1 cellular context compared by ENCODE assay signal in the genomic region with DNA sequence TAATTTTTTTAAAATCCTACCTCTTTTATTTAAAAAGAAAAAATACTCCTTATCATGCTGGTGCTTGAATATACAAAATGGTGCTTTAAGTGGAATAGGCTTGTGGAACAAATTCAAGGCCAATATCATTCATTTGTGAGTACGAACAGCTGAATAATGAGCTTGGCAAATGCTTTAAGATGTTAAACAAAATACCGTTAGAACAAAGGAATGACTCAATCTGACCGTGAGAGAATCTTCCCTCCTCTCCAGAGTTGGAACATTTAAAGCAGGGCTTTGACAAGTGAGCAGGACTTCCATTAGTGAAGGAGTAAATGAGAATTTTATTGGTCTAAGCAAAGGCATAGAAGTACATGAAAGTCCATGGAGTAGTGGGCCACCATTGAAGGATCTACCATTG.
TF ChIP-seq lines count a peak whose summit lies in the region.

No MANE protein-coding gene starts in this region.

TF ChIP-seq in H1, 55 proteins besides CTCF, POLR2A, EP300 and RAD21 (continued from another document):
- TF ChIP-seq, protein P1, sequence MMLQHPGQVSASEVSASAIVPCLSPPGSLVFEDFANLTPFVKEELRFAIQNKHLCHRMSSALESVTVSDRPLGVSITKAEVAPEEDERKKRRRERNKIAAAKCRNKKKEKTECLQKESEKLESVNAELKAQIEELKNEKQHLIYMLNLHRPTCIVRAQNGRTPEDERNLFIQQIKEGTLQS (IDR thresholded peaks at IDR 0.05; ENCODE audit: insufficient read depth, low read depth, low read length): no peak
- TF ChIP-seq RNF2 (IDR thresholded peaks at IDR 0.05; ENCODE audit: borderline replicate concordance, low read depth, low read length, missing control alignments, poor library complexity, severe bottlenecking): no peak
